23 cellular contexts compared by ENCODE assay signal in genomic region chr22:20061481-20061861, GRCh38. TPM values are rescaled to one million over a fixed set of nuclear protein-coding genes. Genes with fewer than 3 reads are reported as not detected.
DNase-seq lines count a peak whose midpoint lies in the region; FAIRE-seq and TF ChIP-seq lines count a peak whose summit lies in the region.
"Had no signal": no experiment of that assay in that cellular context is flagged by ENCODE, and none has a peak within 500 bp of the region (broad histone marks: within the 10 kb centered on the region; RNA-seq: fewer than 3 reads in every experiment).

No MANE protein-coding gene starts in this region.

- H2BK12ac ChIP-seq in neuronal stem cell (ENCODE audit: low read length), result no peak overlapping the region

- H2BK5ac ChIP-seq in neuronal stem cell (ENCODE audit: low read length), result no peak overlapping the region

- H4K8ac ChIP-seq in neuronal stem cell (ENCODE audit: low read depth, low read length), result no peak overlapping the region

- no peak overlapping the region for H2AFZ ChIP-seq in neuronal stem cell (ENCODE audit: low read length)

- no peaks in the 10 kb centered on the region for H3K9me3 ChIP-seq in neuronal stem cell (replicated peaks in 1 of 2; ENCODE audit: control insufficient read depth in 2 of 2, insufficient read depth in 1 of 2, low read depth in 1 of 2, low read length in 2 of 2)
- H3K9me3 ChIP-seq in small intestine (ENCODE audit: control insufficient read depth, low read depth), result no peaks in the 10 kb centered on the region
- H3K9me3 ChIP-seq: heart left ventricle, mucosa of descending colon, sigmoid colon, thyroid gland had no signal

- peak overlapping the region; percentile 82 for H3K18ac ChIP-seq in neuronal stem cell (ENCODE audit: low read length)

- peak overlapping the region; percentile 94 for H3K23ac ChIP-seq in neuronal stem cell (ENCODE audit: low read depth, low read length, poor library complexity)

- H3K4me3 ChIP-seq in neuronal stem cell (ENCODE audit: low read length in 2 of 2), result no peak overlapping the region
- no peak overlapping the region for H3K4me3 ChIP-seq in small intestine (ENCODE audit: low read depth in 1 of 2, low read length in 2 of 2)
- H3K4me3 ChIP-seq: heart left ventricle, mucosa of descending colon, sigmoid colon, thyroid gland had no signal

- FAIRE-seq in small intestine (lab: Jason Lieb, UNC), result no peak
- FAIRE-seq in D721Med (lab: Jason Lieb, UNC), result no peak
- FAIRE-seq: kidney had no signal

- H3K14ac ChIP-seq in neuronal stem cell (ENCODE audit: low read length), result peak overlapping the region; percentile 27

- H3K4ac ChIP-seq in neuronal stem cell (ENCODE audit: low read length), result peak overlapping the region; percentile 1

- DNase-seq in EL (peak; percentile 47), HT1080 (ENCODE audit: low read depth) (peak; percentile 75), dermis blood vessel endothelial cell (peak; percentile 93), neuronal stem cell (ENCODE audit: low spot score) (no peak), small intestine (no peak), LoVo (ENCODE audit: low spot score) (no peak), NOMO-1 treated with DMSO at 0.1 percent for 48 hours (lab: John Stamatoyannopoulos, UW; ENCODE audit: unreplicated experiment) (no peak), D721Med (ENCODE audit: insufficient read length, low spot score) (no peak)
- DNase-seq: activated B cell treated with CpG ODN at 0.5 μM for 24 hours; activated CD8-positive, alpha-beta memory T cell treated with anti-CD3 and anti-CD28 coated beads for 24 hours; activated gamma-delta T cell; DMS 273 treated with DMSO at 0.1 percent for 48 hours; erythroblast; kidney; mucosa of descending colon; NCI-H1417 treated with DMSO at 0.1 percent for 48 hours; NK-92 treated with Interleukin-12 subunit alpha and Interleukin-12 subunit beta, amount 100 ng/mL, for 24 hours; SHP77; sigmoid colon; stimulated activated CD4-positive, alpha-beta T cell treated with anti-CD3 and anti-CD28 coated beads, Interleukin-4, amount 100 ng/mL, for 4 hours; T-helper 17 cell had no signal

- H3K36me3 ChIP-seq in neuronal stem cell (replicated peaks in 1 of 2; ENCODE audit: control insufficient read depth in 2 of 2, insufficient read depth in 2 of 2, low read length in 2 of 2), result peaks cover 3 to 4% of the 10 kb centered on the region in 2 donors
- peaks cover 5 to 6% of the 10 kb centered on the region in 2 donors for H3K36me3 ChIP-seq in small intestine (ENCODE audit: control insufficient read depth in 2 of 2, insufficient read depth in 2 of 2, low read length in 2 of 2)

- no peak overlapping the region for H2BK120ac ChIP-seq in neuronal stem cell (ENCODE audit: low read depth, low read length)

- H3K27me3 ChIP-seq in neuronal stem cell (ENCODE audit: control insufficient read depth in 3 of 3, insufficient read depth in 3 of 3, low read depth in 1 of 3, low read length in 3 of 3) (no peaks in the 10 kb centered on the region), small intestine (ENCODE audit: control insufficient read depth in 2 of 2, insufficient read depth in 2 of 2, low read length in 2 of 2) (no peaks in the 10 kb centered on the region)
- H3K27me3 ChIP-seq: heart left ventricle, sigmoid colon, thyroid gland had no signal

- no peak overlapping the region for H2BK15ac ChIP-seq in neuronal stem cell (ENCODE audit: low read length)

- peak overlapping the region; percentile 26 for H3K9ac ChIP-seq in neuronal stem cell (ENCODE audit: low read depth, low read length, poor library complexity)

- no peak for TF ChIP-seq CTCF in D721Med (IDR thresholded peaks at IDR 0.05; ENCODE audit: insufficient read depth, missing control alignments)

- no peak overlapping the region for H3K27ac ChIP-seq in neuronal stem cell (replicated peaks; ENCODE audit: low read length)
- no peak overlapping the region for H3K27ac ChIP-seq in small intestine (ENCODE audit: low read depth in 1 of 2, low read length in 1 of 2)
- H3K27ac ChIP-seq: sigmoid colon, thyroid gland had no signal

- no peak overlapping the region for H3K4me2 ChIP-seq in neuronal stem cell (ENCODE audit: insufficient read depth, low read length, poor library complexity, severe bottlenecking)

- peak overlapping the region; percentile 68 for H2AK5ac ChIP-seq in neuronal stem cell (ENCODE audit: low read depth, low read length)

- H4K91ac ChIP-seq in neuronal stem cell (ENCODE audit: low read depth, low read length, poor library complexity), result no peak overlapping the region

- no CpG with 5 or more reads among the region's 11 CpGs for WGBS in neuronal stem cell (ENCODE audit: extremely low coverage in 2 of 2, insufficient read length in 2 of 2, insufficient replicate concordance in 1 of 2), 2 donors
- 89 to 91% (median 89%) methylated on average over 8 to 11 of the region's 11 CpGs for WGBS in small intestine, 3 donors

- H3K4me1 ChIP-seq in neuronal stem cell (ENCODE audit: control insufficient read depth in 2 of 2, insufficient read depth in 1 of 2, low read depth in 1 of 2, low read length in 2 of 2), result peaks cover 0 to 6% of the 10 kb centered on the region in 2 donors
- no peaks in the 10 kb centered on the region for H3K4me1 ChIP-seq in small intestine (ENCODE audit: control insufficient read depth in 2 of 2, insufficient read depth in 1 of 2, low read depth in 1 of 2, low read length in 1 of 2)
- H3K4me1 ChIP-seq: sigmoid colon, thyroid gland had no signal

- no peaks in the 10 kb centered on the region for H3K79me1 ChIP-seq in neuronal stem cell (ENCODE audit: low read depth, low read length)

RNA-seq across cellular contexts. Expression of gene DGCR8, which starts 18.6 kb away (rescaled TPM):
- 22.9 and 25.9 TPM in 2 replicates for total RNA-seq in HT1080 (2014; rRNA removed; shearing (Covaris generic))
- polyA plus RNA-seq in HT1080 (2015; cell fraction: cytosol; rRNA removed), result 11.8 and 12.0 TPM in 2 replicates
- 69.1 and 69.6 TPM in 2 replicates for polyA plus RNA-seq in HT1080 (2015; cell fraction: nucleus; rRNA removed)
- total RNA-seq in dermis blood vessel endothelial cell, result 30.2 and 30.3 TPM in 2 replicates
- polyA plus RNA-seq in neuronal stem cell (2013, experiment 1 of 2), result 16.3 TPM
- polyA plus RNA-seq in neuronal stem cell (2013, experiment 2 of 2), result 16.3 TPM
- 10 to 100 TPM; 17.0 to 18.1 (median 17.3) TPM for polyA plus RNA-seq in small intestine

RNA-seq across cellular contexts. Expression of gene TANGO2, which starts 40.6 kb away (rescaled TPM):
- 17.2 and 18.8 TPM in 2 replicates for total RNA-seq in HT1080 (2014; rRNA removed; shearing (Covaris generic))
- 13.9 and 17.9 TPM in 2 replicates for polyA plus RNA-seq in HT1080 (2015; cell fraction: cytosol; rRNA removed)
- polyA plus RNA-seq in HT1080 (2015; cell fraction: nucleus; rRNA removed), result 19.0 and 23.6 TPM in 2 replicates
- 86.0 and 93.6 TPM in 2 replicates for total RNA-seq in dermis blood vessel endothelial cell
- polyA plus RNA-seq in neuronal stem cell (2013, experiment 1 of 2), result 4.9 TPM
- polyA plus RNA-seq in neuronal stem cell (2013, experiment 2 of 2), result 4.2 TPM
- 10 to 100 TPM; 19.0 to 23.3 (median 22.7) TPM for polyA plus RNA-seq in small intestine

RNA-seq across cellular contexts. Expression of gene ARVCF, which starts 44.8 kb away (rescaled TPM):
- 3.7 and 8.4 TPM in 2 replicates for total RNA-seq in HT1080 (2014; rRNA removed; shearing (Covaris generic))
- 2.7 and 3.2 TPM in 2 replicates for polyA plus RNA-seq in HT1080 (2015; cell fraction: cytosol; rRNA removed)
- 17.3 and 19.9 TPM in 2 replicates for polyA plus RNA-seq in HT1080 (2015; cell fraction: nucleus; rRNA removed)
- total RNA-seq in dermis blood vessel endothelial cell, result 123 and 288 TPM in 2 replicates
- 35.3 TPM for polyA plus RNA-seq in neuronal stem cell (2013, experiment 1 of 2)
- polyA plus RNA-seq in neuronal stem cell (2013, experiment 2 of 2), result 32.4 TPM
- 10 to 100 TPM in 1 of 3 donors, 1 to 10 TPM in 2; 2.2 to 11.7 (median 2.9) TPM for polyA plus RNA-seq in small intestine

RNA-seq across cellular contexts. Expression of gene RANBP1, which starts 54.4 kb away (rescaled TPM):
- total RNA-seq in HT1080 (2014; rRNA removed; shearing (Covaris generic)), result 801 and 856 TPM in 2 replicates
- polyA plus RNA-seq in HT1080 (2015; cell fraction: cytosol; rRNA removed), result 478 and 483 TPM in 2 replicates
- 192 and 213 TPM in 2 replicates for polyA plus RNA-seq in HT1080 (2015; cell fraction: nucleus; rRNA removed)
- 239 and 338 TPM in 2 replicates for total RNA-seq in dermis blood vessel endothelial cell
- polyA plus RNA-seq in neuronal stem cell (2013, experiment 1 of 2), result 496 TPM
- 494 TPM for polyA plus RNA-seq in neuronal stem cell (2013, experiment 2 of 2)
- polyA plus RNA-seq in small intestine, result 100 to 1,000 TPM in 1 of 3 donors, 10 to 100 TPM in 2; 61.5 to 184 (median 85.7) TPM

RNA-seq across cellular contexts. Expression of gene TRMT2A, which starts 55.6 kb away (rescaled TPM):
- total RNA-seq in HT1080 (2014; rRNA removed; shearing (Covaris generic)), result 93.4 and 94.3 TPM in 2 replicates
- 42.0 and 48.3 TPM in 2 replicates for polyA plus RNA-seq in HT1080 (2015; cell fraction: cytosol; rRNA removed)
- polyA plus RNA-seq in HT1080 (2015; cell fraction: nucleus; rRNA removed), result 244 and 247 TPM in 2 replicates
- 39.9 and 48.8 TPM in 2 replicates for total RNA-seq in dermis blood vessel endothelial cell
- polyA plus RNA-seq in neuronal stem cell (2013, experiment 1 of 2), result 21.2 TPM
- 21.9 TPM for polyA plus RNA-seq in neuronal stem cell (2013, experiment 2 of 2)
- polyA plus RNA-seq in small intestine, result 10 to 100 TPM; 30.5 to 38.5 (median 36.0) TPM

Comparison
In these comparisons a context has a peak if more than half of its experiments do, and no peak if none do; other contexts are left out.
1. DNase-seq: peak in EL (single experiment), HT1080 (single experiment) and dermis blood vessel endothelial cell (single experiment); none in neuronal stem cell (single experiment), small intestine (single experiment), LoVo (single experiment), NOMO-1 treated with DMSO at 0.1 percent for 48 hours (single experiment) and D721Med (single experiment).
2. RNA of gene ARVCF, which starts 44.8 kb away (total RNA-seq): 123 to 288 TPM in dermis blood vessel endothelial cell; 3.7 to 8.4 TPM in HT1080; every median in the first group is over 10 times any median in the second.